Comparison of ENCODE assay signal across 8 cellular contexts in genomic region chr15:52179278-52180195, GRCh38. TPM values are rescaled to one million over a fixed set of nuclear protein-coding genes. Genes with fewer than 3 reads are reported as not detected.
A peak's percentile ranks its signal among the peaks of the same experiment; 100 is the strongest.
DNase-seq lines count a peak whose midpoint lies in the region; ATAC-seq and TF ChIP-seq lines count a peak whose summit lies in the region.

No MANE protein-coding gene starts in this region.

- H3K4me3 ChIP-seq in retinal pigment epithelial cell (ENCODE audit: low read length) = peak overlapping the region; percentile 85

- no peaks in the 10 kb centered on the region for H3K27me3 Mint-ChIP-seq in T-helper 2 cell treated with Interferon-gamma antibody and Interleukin-4, amounts not matched to agents 5 μg/mL and 100 μg/mL, for 36 hours (ENCODE audit: low read depth)

- no peaks in the 10 kb centered on the region for H3K9me3 Mint-ChIP-seq in T-helper 2 cell treated with Interferon-gamma antibody and Interleukin-4, amounts not matched to agents 5 μg/mL and 100 μg/mL, for 36 hours

- TF ChIP-seq CTCF in retinal pigment epithelial cell (conservative IDR thresholded peaks at IDR 0.05; ENCODE audit: low read depth, low read length) = no peak

- ATAC-seq in GM18502 (IDR thresholded peaks at IDR 0.05; ENCODE audit: poor library complexity, unreplicated experiment) = peak; percentile 86
- ATAC-seq in HG02870 (IDR thresholded peaks at IDR 0.05; ENCODE audit: unreplicated experiment) = peak; percentile 86

- peaks cover 5% of the 10 kb centered on the region for H3K36me3 Mint-ChIP-seq in T-helper 2 cell treated with Interferon-gamma antibody and Interleukin-4, amounts not matched to agents 5 μg/mL and 100 μg/mL, for 36 hours (ENCODE audit: low read depth)

- peak overlapping the region; percentile 87 for H3K4me3 Mint-ChIP-seq in T-helper 2 cell treated with Interferon-gamma antibody and Interleukin-4, amounts not matched to agents 5 μg/mL and 100 μg/mL, for 36 hours

- DNase-seq in NCI-H146 treated with DMSO at 0.1 percent for 48 hours (lab: John Stamatoyannopoulos, UW; ENCODE audit: unreplicated experiment) (peak; percentile 39), astrocyte of the hippocampus (ENCODE audit: low read depth, low spot score) (peak; percentile 92), hippocampal formation (lab: John Stamatoyannopoulos, UW) (peak; percentile 50 to 64), retinal pigment epithelial cell (ENCODE audit: low read depth) (peak; percentile 52), mesenteric fat pad (ENCODE audit: low spot score) (no peak)
- DNase-seq in T-helper 2 cell treated with Interferon-gamma antibody and Interleukin-4, amounts not matched to agents 5 μg/mL and 100 μg/mL, for 36 hours (ENCODE audit: low spot score) = peak; percentile 89

- peaks cover 30% of the 10 kb centered on the region for H3K4me1 Mint-ChIP-seq in T-helper 2 cell treated with Interferon-gamma antibody and Interleukin-4, amounts not matched to agents 5 μg/mL and 100 μg/mL, for 36 hours (ENCODE audit: low read depth)

- peak overlapping the region; percentile 98 for H3K27ac Mint-ChIP-seq in T-helper 2 cell treated with Interferon-gamma antibody and Interleukin-4, amounts not matched to agents 5 μg/mL and 100 μg/mL, for 36 hours

RNA-seq across cellular contexts. Expression of gene GNB5, which starts 11.7 kb away (rescaled TPM):
- total RNA-seq in mesenteric fat pad = 8.9 TPM
